30 cellular contexts compared by ENCODE assay signal in genomic region chr2:42519624-42520023, GRCh38. TPM values are rescaled to one million over a fixed set of nuclear protein-coding genes. Genes with fewer than 3 reads are reported as not detected.
"Had no signal": no experiment of that assay in that cellular context is flagged by ENCODE, and none has a peak within 500 bp of the region (broad histone marks: within the 10 kb centered on the region; RNA-seq: fewer than 3 reads in every experiment).

No MANE protein-coding gene starts in this region.

- ATAC-seq: activated CD4-positive, alpha-beta T cell treated with anti-CD3 and anti-CD28 coated beads for 36 hours; activated CD4-positive, CD25-positive, alpha-beta regulatory T cell treated with anti-CD3 and anti-CD28 coated beads, Interleukin-2, amount 50 U/mL, for 24 hours; activated CD8-positive, alpha-beta memory T cell treated with anti-CD3 and anti-CD28 coated beads, Interleukin-2, amount 10 ng/mL, durations not matched to agents 7 days and 5 days; activated CD8-positive, alpha-beta T cell treated with anti-CD3 and anti-CD28 coated beads, Interleukin-2, amount 10 ng/mL, durations not matched to agents 7 days and 5 days; activated naive CD8-positive, alpha-beta T cell treated with anti-CD3 and anti-CD28 coated beads, Interleukin-2, amount 50 U/mL, for 24 hours; body of pancreas; T-cell had no signal

- H3K4me3 ChIP-seq: body of pancreas, breast epithelium had no signal

- DNase-seq: activated B cell treated with CpG ODN at 0.5 μM for 24 hours; activated CD4-positive, alpha-beta memory T cell treated with anti-CD3 and anti-CD28 coated beads, Interleukin-2, amount 10 ng/mL, durations not matched to agents 7 days and 5 days; activated CD4-positive, alpha-beta T cell treated with anti-CD3 and anti-CD28 coated beads for 1 hour; activated CD4-positive, alpha-beta T cell treated with anti-CD3 and anti-CD28 coated beads for 36 hours; activated CD4-positive, alpha-beta T cell treated with anti-CD3 and anti-CD28 coated beads for 48 hours; activated CD4-positive, alpha-beta T cell treated with anti-CD3 and anti-CD28 coated beads, Interleukin-2, amount 10 ng/mL, durations not matched to agents 7 days and 5 days; activated CD4-positive, alpha-beta T cell treated with anti-CD3 and anti-CD28 coated beads, Interleukin-2, amount 50 U/mL, for 48 hours; activated CD8-positive, alpha-beta memory T cell treated with anti-CD3 and anti-CD28 coated beads for 24 hours; activated CD8-positive, alpha-beta memory T cell treated with anti-CD3 and anti-CD28 coated beads, Interleukin-2, amount 10 ng/mL, durations not matched to agents 7 days and 5 days; activated CD8-positive, alpha-beta memory T cell treated with anti-CD3 and anti-CD28 coated beads, Interleukin-2, amount 50 U/mL, for 48 hours; activated CD8-positive, alpha-beta T cell treated with anti-CD3 and anti-CD28 coated beads, Interleukin-2, amount 10 ng/mL, durations not matched to agents 7 days and 5 days; activated effector memory CD4-positive, alpha-beta T cell treated with Interleukin-2 at 50 U/mL for 16 hours; activated gamma-delta T cell; activated naive CD4-positive, alpha-beta T cell treated with anti-CD3 and anti-CD28 coated beads, Interleukin-2, amount 10 ng/mL, durations not matched to agents 7 days and 5 days; activated naive CD4-positive, alpha-beta T cell treated with Interleukin-2 at 50 U/mL for 16 hours; activated naive CD8-positive, alpha-beta T cell treated with anti-CD3 and anti-CD28 coated beads, Interleukin-2, amount 10 ng/mL, durations not matched to agents 7 days and 5 days; activated naive CD8-positive, alpha-beta T cell treated with anti-CD3 and anti-CD28 coated beads, Interleukin-2, amount 50 U/mL, for 24 hours; activated T-cell treated with anti-CD3 and anti-CD28 coated beads, Interleukin-2, amount 50 U/mL, for 24 hours; activated T-cell treated with anti-CD3 and anti-CD28 coated beads, Interleukin-2, amount 50 U/mL, for 48 hours; amniotic stem cell; aorta; body of pancreas; brain microvascular endothelial cell; central memory CD4-positive, alpha-beta T cell; T-cell; T-helper 2 cell; T-helper 9 cell had no signal

RNA-seq across cellular contexts. Expression of gene KCNG3, which starts 25.8 kb away (rescaled TPM):
- total RNA-seq: activated B cell treated with CpG ODN at 0.5 μM for 24 hours; activated CD4-positive, alpha-beta memory T cell treated with anti-CD3 and anti-CD28 coated beads, Interleukin-2, amount 10 ng/mL, durations not matched to agents 7 days and 5 days; activated CD8-positive, alpha-beta memory T cell treated with anti-CD3 and anti-CD28 coated beads, Interleukin-2, amount 10 ng/mL, durations not matched to agents 7 days and 5 days; cardiac septum had no signal
